In the genomic region with DNA sequence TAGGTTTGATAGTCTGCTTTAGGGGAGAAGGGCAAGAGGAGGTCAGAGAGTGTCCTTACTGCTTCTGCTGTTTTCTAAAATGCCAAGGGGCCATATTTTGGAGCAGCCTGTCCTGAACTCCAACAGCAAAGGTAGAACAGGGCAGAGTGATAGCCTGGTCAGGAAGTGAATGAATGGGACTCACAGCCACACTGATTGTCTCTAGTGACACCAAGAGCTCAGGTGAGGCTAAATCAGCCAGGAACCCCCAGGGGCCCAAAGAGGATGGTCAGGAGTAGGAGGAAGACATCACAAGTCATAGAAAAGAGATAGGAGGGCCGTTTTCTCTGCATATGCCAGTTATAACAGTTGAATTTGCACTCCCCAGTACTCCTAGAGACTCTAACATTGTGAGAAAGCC, we compare ENCODE assay signal across 9 cellular contexts.
A peak's percentile ranks its signal among the peaks of the same experiment; 100 is the strongest.
DNase-seq lines count a peak whose midpoint lies in the region; ATAC-seq and TF ChIP-seq lines count a peak whose summit lies in the region.
"Had no signal": no experiment of that assay in that cellular context is flagged by ENCODE, and none has a peak within 500 bp of the region (broad histone marks: within the 10 kb centered on the region; RNA-seq: fewer than 3 reads in every experiment).

No MANE protein-coding gene starts in this region.

- no peak overlapping the region for H3K4me3 Mint-ChIP-seq in MCF 10A (ENCODE audit: unreplicated experiment)
- H3K4me3 Mint-ChIP-seq in activated T-cell treated with anti-CD3 and anti-CD28 coated beads, Interleukin-2, amount 50 U/mL, for 72 hours, result peak overlapping the region; percentile 27 to 55

- H3K36me3 Mint-ChIP-seq in MCF 10A (ENCODE audit: insufficient read depth, unreplicated experiment), result no peaks in the 10 kb centered on the region
- peaks cover 2 to 3% of the 10 kb centered on the region in 2 donors for H3K36me3 Mint-ChIP-seq in activated T-cell treated with anti-CD3 and anti-CD28 coated beads, Interleukin-2, amount 50 U/mL, for 72 hours (ENCODE audit: insufficient read depth in 2 of 2)

- no peaks in the 10 kb centered on the region for H3K4me1 ChIP-seq in breast epithelium
- H3K4me1 ChIP-seq in tibial artery, result peaks cover 0 to 17% (median 3%) of the 10 kb centered on the region in 4 donors
- H3K4me1 ChIP-seq: ascending aorta had no signal

- ATAC-seq in HG03025 (IDR thresholded peaks at IDR 0.05; ENCODE audit: low FRiP score, unreplicated experiment), result peak; percentile 20
- peak in 1 of 2 donors; percentile 12 for ATAC-seq in activated T-cell treated with anti-CD3 and anti-CD28 coated beads, Interleukin-2, amount 50 U/mL, for 72 hours (replicated peaks in 1 of 2)

- POLR2A ChIA-PET in MCF 10A (lab: Yijun Ruan, JAX), result interaction anchor here (0.5 to 5.9 kb wide), 16 partner anchors 10 to 258 kb away, joined by 3 to 64 read pairs (median 4); a partner anchor contains a TSS

- H3K27me3 ChIP-seq in breast epithelium (no peaks in the 10 kb centered on the region), tibial artery (no peaks in the 10 kb centered on the region)
- H3K27me3 ChIP-seq: ascending aorta had no signal

- TSS peak; percentile 95 for BruUV-seq in MCF 10A (replicated peaks; lab: Mats Ljungman, UMichigan)

- DNase-seq in MCF 10A (ENCODE audit: unreplicated experiment), result no peak
- no peak for DNase-seq in breast epithelium (ENCODE audit: low spot score in 2 of 2)
- DNase-seq in activated T-cell treated with anti-CD3 and anti-CD28 coated beads, Interleukin-2, amount 50 U/mL, for 72 hours, result no peak
- DNase-seq in tibial artery, result no peak
- DNase-seq in retina, result no peak
- DNase-seq in DMS153 (lab: John Stamatoyannopoulos, UW), result no peak
- DNase-seq in islet precursor cell, result no peak

- intact Hi-C loops in MCF 10A (cut with micrococcal nuclease) (loop anchor here (1.0 kb wide), 1 partner anchor 97 kb away; a partner anchor contains a TSS), breast epithelium (cut with DNase I; ENCODE audit: low total_unique reads) (no loop called here), tibial artery (cut with DNase I; ENCODE audit: low total_unique reads) (no loop called here)

- H3K9me3 ChIP-seq in breast epithelium (no peaks in the 10 kb centered on the region), tibial artery (no peaks in the 10 kb centered on the region)
- H3K9me3 ChIP-seq: ascending aorta had no signal

- peaks cover 67% of the 10 kb centered on the region for H3K4me1 Mint-ChIP-seq in MCF 10A (ENCODE audit: insufficient read depth, unreplicated experiment)
- H3K4me1 Mint-ChIP-seq in activated T-cell treated with anti-CD3 and anti-CD28 coated beads, Interleukin-2, amount 50 U/mL, for 72 hours (ENCODE audit: low read depth), result peaks cover 49% of the 10 kb centered on the region

- no peak overlapping the region for H3K27ac ChIP-seq in breast epithelium
- H3K27ac ChIP-seq in tibial artery, result peak overlapping the region; percentile 16 to 33
- H3K27ac ChIP-seq: ascending aorta had no signal

- no peak for TF ChIP-seq POLR2A in breast epithelium (IDR thresholded peaks at IDR 0.05)

- no peak overlapping the region for H3K4me3 ChIP-seq in breast epithelium
- H3K4me3 ChIP-seq in tibial artery, result no peak overlapping the region
- H3K4me3 ChIP-seq: ascending aorta had no signal

- no peaks in the 10 kb centered on the region for H3K27me3 Mint-ChIP-seq in MCF 10A (ENCODE audit: insufficient read depth, unreplicated experiment)
- peaks cover 28% of the 10 kb centered on the region for H3K27me3 Mint-ChIP-seq in activated T-cell treated with anti-CD3 and anti-CD28 coated beads, Interleukin-2, amount 50 U/mL, for 72 hours (ENCODE audit: low read depth)

- CTCF ChIA-PET in MCF 10A (lab: Yijun Ruan, JAX), result interaction anchor here (0.6 to 1.5 kb wide), 5 partner anchors 80 to 1749 kb away, joined by 3 to 6 read pairs (median 4); no protein-coding TSS in a partner anchor

- TF ChIP-seq CTCF in MCF 10A (IDR thresholded peaks at IDR 0.05; ENCODE audit: unreplicated experiment) (no peak), breast epithelium (IDR thresholded peaks at IDR 0.05) (no peak), tibial artery (IDR thresholded peaks at IDR 0.05) (no peak)

- H3K9me3 Mint-ChIP-seq in MCF 10A (ENCODE audit: unreplicated experiment), result no peaks in the 10 kb centered on the region
- H3K9me3 Mint-ChIP-seq in activated T-cell treated with anti-CD3 and anti-CD28 coated beads, Interleukin-2, amount 50 U/mL, for 72 hours, result no peaks in the 10 kb centered on the region

- peak overlapping the region; percentile 94 for H3K27ac Mint-ChIP-seq in MCF 10A (ENCODE audit: low read depth, unreplicated experiment)
- H3K27ac Mint-ChIP-seq in activated T-cell treated with anti-CD3 and anti-CD28 coated beads, Interleukin-2, amount 50 U/mL, for 72 hours, result peak overlapping the region; percentile 45

- no peaks in the 10 kb centered on the region for H3K36me3 ChIP-seq in breast epithelium
- no peaks in the 10 kb centered on the region for H3K36me3 ChIP-seq in tibial artery
- H3K36me3 ChIP-seq: ascending aorta had no signal

Comparison
In these comparisons a context has a peak if more than half of its experiments do, and no peak if none do; other contexts are left out.
1. H3K27ac ChIP-seq: peak in tibial artery (2 of 2); none in breast epithelium (0 of 2).